1 cellular context compared by ENCODE assay signal in genomic region chr20:53142225-53142624, GRCh38.
TF ChIP-seq lines count a peak whose summit lies in the region.

No MANE protein-coding gene starts in this region.

TF ChIP-seq in K562, 482 proteins besides CTCF, POLR2A, EP300 and RAD21 (continued from another document and continues in another):
- TF ChIP-seq MGA (IDR thresholded peaks at IDR 0.05) (peak; percentile 83), L3MBTL2 (IDR thresholded peaks at IDR 0.05) (peak; percentile 94), MYC (IDR thresholded peaks at IDR 0.05; ENCODE audit: low read depth, low read length) (0 out of 2 replicates have a peak, but pooled peaks have one; percentile 16), MYC (CRISPR knock-in tag; IDR thresholded peaks at IDR 0.05; ENCODE audit: borderline replicate concordance, low read depth) (no peak), HSF4 (CRISPR knock-in tag; IDR thresholded peaks at IDR 0.05; ENCODE audit: borderline replicate concordance) (no peak), KAT2B (IDR thresholded peaks at IDR 0.05; ENCODE audit: low read depth, low read length) (no peak), EWSR1 (IDR thresholded peaks at IDR 0.05; ENCODE audit: borderline replicate concordance, low read depth, partially characterized antibody) (no peak), PREB (CRISPR knock-in tag; IDR thresholded peaks at IDR 0.05) (no peak), CXXC5 (CRISPR knock-in tag; IDR thresholded peaks at IDR 0.05) (no peak), ZNF41 (CRISPR knock-in tag; conservative IDR thresholded peaks at IDR 0.05) (no peak), WHSC1 (IDR thresholded peaks at IDR 0.05; ENCODE audit: low read length) (no peak), CAMTA2 (CRISPR knock-in tag; conservative IDR thresholded peaks at IDR 0.05) (no peak), ZNF778 (CRISPR knock-in tag; IDR thresholded peaks at IDR 0.05) (no peak), TOE1 (IDR thresholded peaks at IDR 0.05; ENCODE audit: borderline replicate concordance) (peak; percentile 96), TOE1 (CRISPR knock-in tag; IDR thresholded peaks at IDR 0.05; ENCODE audit: borderline replicate concordance, low read depth) (no peak), PCBP2 (IDR thresholded peaks at IDR 0.05; ENCODE audit: low read depth, low read length, poor library complexity, severe bottlenecking) (no peak), E2F6 (IDR thresholded peaks at IDR 0.05; ENCODE audit: borderline replicate concordance in 1 of 2, extremely low read depth in 1 of 2, insufficient read depth in 1 of 2, insufficient read length in 1 of 2, low read depth in 1 of 2, low read length in 1 of 2, poor library complexity in 1 of 2, severe bottlenecking in 1 of 2) (peak in 1 of 2 experiments; percentile 33), NCOR1 (IDR thresholded peaks at IDR 0.05) (no peak), SIRT6 (IDR thresholded peaks at IDR 0.05; ENCODE audit: low read depth, low read length) (no peak), TAF9B (IDR thresholded peaks at IDR 0.05; ENCODE audit: partially characterized antibody) (no peak), CBX3 (IDR thresholded peaks at IDR 0.05; ENCODE audit: borderline replicate concordance in 1 of 2, low read length in 2 of 2) (peak in 1 of 2 experiments; percentile 37; a peak in 1 of 3 replicates), CC2D1A (IDR thresholded peaks at IDR 0.05) (0 out of 2 replicates have a peak, but pooled peaks have one; percentile 48), CHAMP1 (IDR thresholded peaks at IDR 0.05) (peak; percentile 37; the same call in 1 of the 2 replicates), ZNF184 (CRISPR knock-in tag; IDR thresholded peaks at IDR 0.05) (no peak), RNF2 (IDR thresholded peaks at IDR 0.05) (no peak), MBD2 (IDR thresholded peaks at IDR 0.05; ENCODE audit: borderline replicate concordance, low read depth) (no peak), ZNF395 (CRISPR knock-in tag; IDR thresholded peaks at IDR 0.05) (no peak), MCM7 (IDR thresholded peaks at IDR 0.05) (no peak), ZNF551 (CRISPR knock-in tag; IDR thresholded peaks at IDR 0.05) (no peak), ZBTB40 (IDR thresholded peaks at IDR 0.05) (no peak), ZBTB40 (CRISPR knock-in tag; IDR thresholded peaks at IDR 0.05) (no peak)
